In the genomic region with DNA sequence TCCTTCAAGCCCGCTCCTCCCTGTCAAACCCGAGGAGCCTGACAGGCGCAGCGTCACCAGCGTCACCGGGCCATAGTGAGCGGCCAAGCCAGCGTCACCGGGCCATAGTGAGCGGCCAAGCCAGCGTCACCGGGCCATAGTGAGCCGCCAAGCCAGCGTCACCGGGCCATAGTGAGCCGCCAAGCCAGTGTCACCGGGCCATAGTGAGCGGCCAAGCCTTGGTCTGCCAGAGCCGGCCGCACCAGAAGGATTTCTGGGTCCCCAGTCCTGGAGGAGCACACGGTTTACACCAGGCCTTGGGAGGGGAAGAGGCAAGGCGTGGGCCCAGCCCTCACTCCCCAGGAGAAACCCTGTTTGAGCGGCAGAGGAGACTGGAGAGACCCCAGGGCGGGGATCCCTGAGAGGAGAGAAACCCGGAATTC, we compare ENCODE assay signal across 14 cellular contexts. TPM values are rescaled to one million over a fixed set of nuclear protein-coding genes. Genes with fewer than 3 reads are reported as not detected.
A peak's percentile ranks its signal among the peaks of the same experiment; 100 is the strongest.
DNase-seq lines count a peak whose midpoint lies in the region; ATAC-seq, FAIRE-seq and TF ChIP-seq lines count a peak whose summit lies in the region.
"Had no signal": no experiment of that assay in that cellular context is flagged by ENCODE, and none has a peak within 500 bp of the region (broad histone marks: within the 10 kb centered on the region; RNA-seq: fewer than 3 reads in every experiment).

No MANE protein-coding gene starts in this region.

- no peak overlapping the region for H3K4me3 Mint-ChIP-seq in activated CD4-positive, alpha-beta T cell treated with anti-CD3 and anti-CD28 coated beads, Interleukin-2, amount 10 ng/mL, durations not matched to agents 24 days and 14 days
- H3K4me3 Mint-ChIP-seq: activated CD8-positive, alpha-beta T cell treated with anti-CD3 and anti-CD28 coated beads, Interleukin-2, amount 10 ng/mL, durations not matched to agents 7 days and 5 days; activated naive CD4-positive, alpha-beta T cell treated with anti-CD3 and anti-CD28 coated beads, Interleukin-2, amount 50 U/mL, for 24 hours; CD4-positive, alpha-beta T cell had no signal

- no peaks in the 10 kb centered on the region for H3K36me3 Mint-ChIP-seq in activated CD4-positive, alpha-beta T cell treated with anti-CD3 and anti-CD28 coated beads, Interleukin-2, amount 10 ng/mL, durations not matched to agents 24 days and 14 days (ENCODE audit: low read depth)
- H3K36me3 Mint-ChIP-seq: activated naive CD4-positive, alpha-beta T cell treated with anti-CD3 and anti-CD28 coated beads, Interleukin-2, amount 50 U/mL, for 24 hours had no signal

- H4K20me1 ChIP-seq in endothelial cell of umbilical vein (replicated peaks; ENCODE audit: control insufficient read depth, extremely low read depth, insufficient read depth, low read length), result no peaks in the 10 kb centered on the region

- TF ChIP-seq CTCF in endothelial cell of umbilical vein (IDR thresholded peaks at IDR 0.05; ENCODE audit: extremely low read depth in 1 of 2, insufficient read depth in 1 of 2, low read depth in 1 of 2, low read length in 2 of 2), result no peak

- no TSS peak for BruUV-seq in endothelial cell of umbilical vein (replicated peaks; lab: Mats Ljungman, UMichigan)

- H3K4me3 ChIP-seq in NT2/D1 (ENCODE audit: insufficient read length, low read depth) (no peak overlapping the region), endothelial cell of umbilical vein (replicated peaks in 1 of 3; ENCODE audit: insufficient read depth in 1 of 3, low read depth in 1 of 3, low read length in 3 of 3) (no peak overlapping the region), mesodermal cell (ENCODE audit: extremely low read depth, insufficient read depth, low read length, poor library complexity, severe bottlenecking) (no peak overlapping the region), thymus (ENCODE audit: low read length) (no peak overlapping the region)

- no peak for ATAC-seq in GM21390 (IDR thresholded peaks at IDR 0.05; ENCODE audit: unreplicated experiment)
- ATAC-seq: activated CD8-positive, alpha-beta T cell treated with anti-CD3 and anti-CD28 coated beads, Interleukin-2, amount 10 ng/mL, durations not matched to agents 7 days and 5 days had no signal

- FAIRE-seq in endothelial cell of umbilical vein (lab: Jason Lieb, UNC), result no peak

- H3K4me1 Mint-ChIP-seq in activated CD4-positive, alpha-beta T cell treated with anti-CD3 and anti-CD28 coated beads, Interleukin-2, amount 10 ng/mL, durations not matched to agents 24 days and 14 days, result peaks cover 9% of the 10 kb centered on the region

- CTCF ChIA-PET in endothelial cell of umbilical vein (lab: Charles Lee), result interaction anchor here (1.5 to 2.6 kb wide), 4 partner anchors 41 to 72 kb away, joined by 5 to 13 read pairs (median 9); no protein-coding TSS in a partner anchor

- no peaks in the 10 kb centered on the region for H3K9me3 Mint-ChIP-seq in activated CD4-positive, alpha-beta T cell treated with anti-CD3 and anti-CD28 coated beads, Interleukin-2, amount 10 ng/mL, durations not matched to agents 24 days and 14 days
- H3K9me3 Mint-ChIP-seq: activated naive CD4-positive, alpha-beta T cell treated with anti-CD3 and anti-CD28 coated beads, Interleukin-2, amount 50 U/mL, for 24 hours; CD4-positive, alpha-beta T cell had no signal

- DNase-seq in NT2/D1 (ENCODE audit: low read depth, low spot score) (no peak), endothelial cell of umbilical vein (ENCODE audit: low read depth, low spot score) (no peak), NCI-H510A (lab: John Stamatoyannopoulos, UW) (no peak), cortex of kidney (lab: John Stamatoyannopoulos, UW) (no peak)
- DNase-seq in activated CD4-positive, alpha-beta T cell treated with anti-CD3 and anti-CD28 coated beads, Interleukin-2, amount 10 ng/mL, durations not matched to agents 24 days and 14 days, result no peak
- DNase-seq: activated CD8-positive, alpha-beta T cell treated with anti-CD3 and anti-CD28 coated beads, Interleukin-2, amount 10 ng/mL, durations not matched to agents 7 days and 5 days; CD4-positive, alpha-beta T cell; midbrain; NCI-H2029 treated with DMSO at 0.1 percent for 48 hours; T-helper 2 cell had no signal

- H3K27me3 ChIP-seq in NT2/D1 (ENCODE audit: insufficient read depth, insufficient read length) (no peaks in the 10 kb centered on the region), endothelial cell of umbilical vein (ENCODE audit: control insufficient read depth in 2 of 2, insufficient read depth in 2 of 2, low read length in 2 of 2) (no peaks in the 10 kb centered on the region), thymus (ENCODE audit: control insufficient read depth, insufficient read depth) (no peaks in the 10 kb centered on the region)

- H3K27ac Mint-ChIP-seq in activated CD4-positive, alpha-beta T cell treated with anti-CD3 and anti-CD28 coated beads, Interleukin-2, amount 10 ng/mL, durations not matched to agents 24 days and 14 days, result no peak overlapping the region
- H3K27ac Mint-ChIP-seq: activated CD8-positive, alpha-beta T cell treated with anti-CD3 and anti-CD28 coated beads, Interleukin-2, amount 10 ng/mL, durations not matched to agents 7 days and 5 days; activated naive CD4-positive, alpha-beta T cell treated with anti-CD3 and anti-CD28 coated beads, Interleukin-2, amount 50 U/mL, for 24 hours; CD4-positive, alpha-beta T cell had no signal

- no peak overlapping the region for H2AFZ ChIP-seq in endothelial cell of umbilical vein (ENCODE audit: low read depth, low read length)

- 88 to 90% methylated on average over 18 to 25 of the region's 25 CpGs for WGBS in mesodermal cell (ENCODE audit: insufficient coverage in 2 of 2), 2 experiments
- 92% methylated on average over 25 of the region's 25 CpGs for WGBS in thymus

- peaks cover 60% of the 10 kb centered on the region for H3K4me1 ChIP-seq in NT2/D1 (ENCODE audit: insufficient read depth, insufficient read length)
- H3K4me1 ChIP-seq in endothelial cell of umbilical vein (ENCODE audit: control insufficient read depth, extremely low read depth, insufficient read depth, low read length), result peaks cover 42% of the 10 kb centered on the region
- H3K4me1 ChIP-seq in mesodermal cell (ENCODE audit: control insufficient read depth, insufficient read depth, low read length, poor library complexity, severe bottlenecking), result peaks cover 69% of the 10 kb centered on the region
- H3K4me1 ChIP-seq in thymus (ENCODE audit: control insufficient read depth, insufficient read depth, low read length), result no peaks in the 10 kb centered on the region

- no peaks in the 10 kb centered on the region for H3K9me1 ChIP-seq in endothelial cell of umbilical vein (replicated peaks; ENCODE audit: control insufficient read depth, extremely low read depth, insufficient read depth, low read length)

- H3K9ac ChIP-seq in NT2/D1 (ENCODE audit: insufficient read length, low read depth) (peak overlapping the region; percentile 62), endothelial cell of umbilical vein (replicated peaks; ENCODE audit: extremely low read depth, insufficient read depth, low read length) (peak overlapping the region; percentile 81)

- H3K36me3 ChIP-seq in NT2/D1 (ENCODE audit: insufficient read depth, insufficient read length, low read length), result no peaks in the 10 kb centered on the region
- H3K36me3 ChIP-seq in endothelial cell of umbilical vein (ENCODE audit: control insufficient read depth in 2 of 2, extremely low read depth in 1 of 2, insufficient read depth in 2 of 2, low read length in 2 of 2), result no peaks in the 10 kb centered on the region
- no peaks in the 10 kb centered on the region for H3K36me3 ChIP-seq in mesodermal cell (ENCODE audit: control insufficient read depth, insufficient read depth, low read length)
- no peaks in the 10 kb centered on the region for H3K36me3 ChIP-seq in thymus (ENCODE audit: control insufficient read depth, insufficient read depth)

- TF ChIP-seq POLR2A in endothelial cell of umbilical vein (IDR thresholded peaks at IDR 0.05; ENCODE audit: low read depth, low read length), result no peak

- H3K27ac ChIP-seq in endothelial cell of umbilical vein (ENCODE audit: insufficient read depth, low read depth, low read length), result peak overlapping the region; percentile 96
- H3K27ac ChIP-seq in mesodermal cell (ENCODE audit: low read depth, low read length, severe bottlenecking), result peak overlapping the region; percentile 98
- H3K27ac ChIP-seq in thymus (ENCODE audit: low read depth), result peak overlapping the region; percentile 64

- H3K9me3 ChIP-seq in NT2/D1 (ENCODE audit: insufficient read depth, low read length) (no peaks in the 10 kb centered on the region), endothelial cell of umbilical vein (replicated peaks; ENCODE audit: control insufficient read depth, insufficient read depth, low read length) (no peaks in the 10 kb centered on the region), mesodermal cell (ENCODE audit: control insufficient read depth, low read length) (no peaks in the 10 kb centered on the region), thymus (ENCODE audit: control insufficient read depth) (no peaks in the 10 kb centered on the region)

- no peaks in the 10 kb centered on the region for H3K79me2 ChIP-seq in endothelial cell of umbilical vein (ENCODE audit: control insufficient read depth, insufficient read depth, low read length)

- POLR2A ChIA-PET in endothelial cell of umbilical vein (lab: Charles Lee), result no interaction called here

- dilution Hi-C loops in endothelial cell of umbilical vein (cut with MboI; ENCODE audit: extremely low pct_ligation_motif_present, low sequenced_read_pairs), result no loop called here

- H3K27me3 Mint-ChIP-seq in activated CD4-positive, alpha-beta T cell treated with anti-CD3 and anti-CD28 coated beads, Interleukin-2, amount 10 ng/mL, durations not matched to agents 24 days and 14 days, result no peaks in the 10 kb centered on the region

- intact Hi-C loops in endothelial cell of umbilical vein (cut with micrococcal nuclease), result loop anchor here (2.0 kb wide), 1 partner anchor 22 kb away; no protein-coding TSS in a partner anchor
- intact Hi-C loops in activated CD4-positive, alpha-beta T cell treated with anti-CD3 and anti-CD28 coated beads, Interleukin-2, amount 10 ng/mL, durations not matched to agents 24 days and 14 days (cut with micrococcal nuclease), result no loop called here

- H3K4me2 ChIP-seq in endothelial cell of umbilical vein (ENCODE audit: insufficient read depth, low read length), result no peak overlapping the region

RNA-seq across cellular contexts. Expression of a gene that starts 39.8 kb away (rescaled TPM):
- 252 and 274 TPM in 2 replicates for total RNA-seq in endothelial cell of umbilical vein
- polyA plus RNA-seq in endothelial cell of umbilical vein (198 and 296 TPM in 2 replicates), thymus (58.6 TPM)
- polyA plus RNA-seq in endothelial cell of umbilical vein (2011; cell fraction: cytosol; rRNA removed), result 141 and 210 TPM in 2 replicates
- polyA plus RNA-seq in endothelial cell of umbilical vein (2011; cell fraction: nucleus; rRNA removed), result 261 and 289 TPM in 2 replicates
- polyA plus RNA-seq in endothelial cell of umbilical vein (2012), result 99.3 and 197 TPM in 2 replicates
- 51.4 and 59.0 TPM in 2 replicates for polyA minus RNA-seq in endothelial cell of umbilical vein
- not detected for polyA minus RNA-seq in endothelial cell of umbilical vein (2011; cell fraction: cytosol; rRNA and poly(A)+ RNA removed)
- polyA minus RNA-seq in endothelial cell of umbilical vein (2011; cell fraction: nucleus; rRNA and poly(A)+ RNA removed), result 37.0 and 65.1 TPM in 2 replicates
- polyA plus RNA-seq in mesodermal cell (2013, experiment 1 of 2), result 343 TPM
- polyA plus RNA-seq in mesodermal cell (2013, experiment 2 of 2), result 309 TPM
- 3.1 and 3.2 TPM in 2 replicates for total RNA-seq in activated CD4-positive, alpha-beta T cell treated with anti-CD3 and anti-CD28 coated beads, Interleukin-2, amount 10 ng/mL, durations not matched to agents 24 days and 14 days

Comparison
In these comparisons a context has a peak if more than half of its experiments do, and no peak if none do; other contexts are left out.
1. RNA of a gene that starts 39.8 kb away (total RNA-seq): 252 to 274 TPM in endothelial cell of umbilical vein; 3.1 to 3.2 TPM in activated CD4-positive, alpha-beta T cell treated with anti-CD3 and anti-CD28 coated beads, Interleukin-2, amount 10 ng/mL, durations not matched to agents 24 days and 14 days; every median in the first group is over 10 times any median in the second.
2. Peak in every context shown above with its lines, with median percentiles within 50 percentile points of each other: H3K27ac ChIP-seq.